10 cellular contexts compared by ENCODE assay signal in genomic region chr1:173742203-173742886, GRCh38.
"Had no signal": no experiment of that assay in that cellular context is flagged by ENCODE, and none has a peak within 500 bp of the region (broad histone marks: within the 10 kb centered on the region; RNA-seq: fewer than 3 reads in every experiment).

No MANE protein-coding gene starts in this region.

- H3K27ac Mint-ChIP-seq: GM23338, HFFc6 had no signal

- H3K27ac ChIP-seq: HL-60, KMS-11 had no signal

- ATAC-seq: GM23338, HCT116 had no signal

- FAIRE-seq: H1 had no signal

- H3K9me3 ChIP-seq: HAP-1 had no signal

- H3K4me1 ChIP-seq: HAP-1 had no signal

- H3K4me3 Mint-ChIP-seq: GM23338, HFFc6 had no signal

- H3K4me3 ChIP-seq: GM23338, HAP-1 had no signal

- DNase-seq: H7, HFFc6, IMR-90, KBM-7 had no signal

- H3K4me1 Mint-ChIP-seq: GM23338 had no signal

- H3K9me3 Mint-ChIP-seq: GM23338, HFFc6 had no signal
